ENCODE assay signal across 16 cellular contexts in genomic region chr14:72701232-72701555, GRCh38.
DNase-seq lines count a peak whose midpoint lies in the region; ATAC-seq and TF ChIP-seq lines count a peak whose summit lies in the region.
"Had no signal": no experiment of that assay in that cellular context is flagged by ENCODE, and none has a peak within 500 bp of the region (broad histone marks: within the 10 kb centered on the region; RNA-seq: fewer than 3 reads in every experiment).

No MANE protein-coding gene starts in this region.

- no peak overlapping the region for H2AFZ ChIP-seq in SK-N-SH (ENCODE audit: low read depth)

- DNase-seq in SK-N-SH: peak; percentile 37
- DNase-seq in NCI-H2171 (lab: John Stamatoyannopoulos, UW): peak; percentile 32
- DNase-seq in endodermal cell: no peak
- peak; percentile 82 for DNase-seq in retina
- no peak for DNase-seq in NCI-H2227 (lab: John Stamatoyannopoulos, UW; ENCODE audit: unreplicated experiment)
- no peak for DNase-seq in NCI-H1048 (lab: John Stamatoyannopoulos, UW)
- DNase-seq: DND-41, NCI-H1417 treated with DMSO at 0.1 percent for 48 hours, NCI-H2029, NCI-H748 treated with DMSO at 0.1 percent for 48 hours, SHP77 treated with DMSO at 0.1 percent for 48 hours had no signal

- no peaks in the 10 kb centered on the region for H3K36me3 Mint-ChIP-seq in endodermal cell (ENCODE audit: low read depth)
- H3K36me3 Mint-ChIP-seq: CD14-positive monocyte had no signal

- no peak for TF ChIP-seq CTCF in SK-N-SH (IDR thresholded peaks at IDR 0.05)
- no peak for TF ChIP-seq CTCF in endodermal cell (conservative IDR thresholded peaks at IDR 0.05)

- no peaks in the 10 kb centered on the region for H4K20me1 ChIP-seq in SK-N-SH (ENCODE audit: insufficient read depth)

- H3K4me2 ChIP-seq in SK-N-SH: no peak overlapping the region

- H3K79me2 ChIP-seq in SK-N-SH (ENCODE audit: insufficient read depth): no peaks in the 10 kb centered on the region

- no peak overlapping the region for H3K9ac ChIP-seq in SK-N-SH
- no peak overlapping the region for H3K9ac ChIP-seq in endodermal cell (ENCODE audit: extremely low read depth, low read length, poor library complexity, severe bottlenecking)

- H3K4me3 Mint-ChIP-seq in endodermal cell: no peak overlapping the region
- H3K4me3 Mint-ChIP-seq: CD14-positive monocyte had no signal

- no peaks in the 10 kb centered on the region for H3K36me3 ChIP-seq in SK-N-SH (replicated peaks in 1 of 2; ENCODE audit: control insufficient read depth in 1 of 2, insufficient read depth in 2 of 2, low read length in 1 of 2)
- no peaks in the 10 kb centered on the region for H3K36me3 ChIP-seq in endodermal cell (ENCODE audit: control insufficient read depth, insufficient read depth, low read length)

- H3K27me3 Mint-ChIP-seq in endodermal cell (ENCODE audit: insufficient read depth): no peaks in the 10 kb centered on the region

- H3K27ac ChIP-seq in SK-N-SH (ENCODE audit: low read depth in 2 of 2, low read length in 1 of 2) (peak overlapping the region in 1 of 2 experiments; percentile 22; a peak in 2 of 4 replicates), endodermal cell (ENCODE audit: low read depth, low read length) (peak overlapping the region; percentile 78)
- H3K27ac ChIP-seq: 22Rv1 had no signal

- no peak for TF ChIP-seq RAD21 in SK-N-SH (IDR thresholded peaks at IDR 0.05; ENCODE audit: low read length)

- no peak for ATAC-seq in SK-N-SH treated with all-trans-retinoic acid at 6 μM for 48 hours
- no peak for ATAC-seq in GM18873 (IDR thresholded peaks at IDR 0.05; ENCODE audit: low FRiP score, unreplicated experiment)
- ATAC-seq: HCT116 had no signal

- 58% methylated on average over 5 of the region's 7 CpGs for WGBS in SK-N-SH (ENCODE audit: low lambda C conversion rate)
- WGBS in endodermal cell (ENCODE audit: insufficient coverage in 1 of 2, insufficient read length in 1 of 2), 2 experiments: 83% methylated on average over 6 of the region's 7 CpGs; no CpG with 5 or more reads in 1 of the 2 experiments

- peaks cover 6% of the 10 kb centered on the region for H3K4me1 Mint-ChIP-seq in endodermal cell

- peaks cover 0 to 13% of the 10 kb centered on the region in 2 experiments; a peak in 1 of 4 replicates for H3K4me1 ChIP-seq in SK-N-SH (ENCODE audit: control insufficient read depth in 1 of 2, insufficient read depth in 2 of 2, low read depth in 1 of 2, low read length in 1 of 2)
- H3K4me1 ChIP-seq in endodermal cell (ENCODE audit: control insufficient read depth, insufficient read depth, low read length): no peaks in the 10 kb centered on the region

- H3K4me3 ChIP-seq in SK-N-SH (ENCODE audit: low read depth in 2 of 2, low read length in 1 of 2) (no peak overlapping the region), endodermal cell (ENCODE audit: low read length) (no peak overlapping the region)

- H3K9me3 Mint-ChIP-seq in endodermal cell: peaks cover 4% of the 10 kb centered on the region

- H3K27ac Mint-ChIP-seq in endodermal cell: no peak overlapping the region

- no peaks in the 10 kb centered on the region for H3F3A ChIP-seq in SK-N-SH (replicated peaks; ENCODE audit: insufficient read depth)

- TF ChIP-seq EP300 in SK-N-SH (IDR thresholded peaks at IDR 0.05; ENCODE audit: borderline replicate concordance in 1 of 2, low read depth in 1 of 2, low read length in 1 of 2): no peak

- CTCF ChIA-PET in SK-N-SH (lab: Yijun Ruan, JAX): no interaction called here

- H3K27me3 ChIP-seq in SK-N-SH (ENCODE audit: insufficient read depth): no peaks in the 10 kb centered on the region
- H3K27me3 ChIP-seq in endodermal cell (ENCODE audit: control insufficient read depth, insufficient read depth, low read length, poor library complexity, severe bottlenecking): no peaks in the 10 kb centered on the region

- POLR2A ChIA-PET in SK-N-SH (lab: Yijun Ruan, JAX): no interaction called here

- H3K9me2 ChIP-seq in SK-N-SH: no peaks in the 10 kb centered on the region

- no peaks in the 10 kb centered on the region for H3K9me3 ChIP-seq in SK-N-SH
- H3K9me3 ChIP-seq in endodermal cell (ENCODE audit: control insufficient read depth, low read length): no peaks in the 10 kb centered on the region

TF ChIP-seq in SK-N-SH, 30 proteins besides CTCF, POLR2A, EP300 and RAD21:
- no peak for TF ChIP-seq RCOR1 (IDR thresholded peaks at IDR 0.05; ENCODE audit: low read length)

TF ChIP-seq in SK-N-SH treated with all-trans-retinoic acid at 6 μM for 48 hours, 23 proteins besides CTCF, POLR2A, EP300 and RAD21:
- TF ChIP-seq ZNF565 (CRISPR knock-in tag; conservative IDR thresholded peaks at IDR 0.05; ENCODE audit: low read depth) (no peak), CSDC2 (CRISPR knock-in tag; IDR thresholded peaks at IDR 0.05) (no peak), ZFP3 (CRISPR knock-in tag; IDR thresholded peaks at IDR 0.05) (no peak), RARB (CRISPR knock-in tag; IDR thresholded peaks at IDR 0.05) (no peak), TCF4 (CRISPR knock-in tag; IDR thresholded peaks at IDR 0.05; ENCODE audit: borderline replicate concordance) (no peak), GLIS3 (CRISPR knock-in tag; IDR thresholded peaks at IDR 0.05) (no peak), PATZ1 (CRISPR knock-in tag; IDR thresholded peaks at IDR 0.05; ENCODE audit: borderline replicate concordance) (no peak), TOX (CRISPR knock-in tag; IDR thresholded peaks at IDR 0.05; ENCODE audit: borderline replicate concordance) (no peak), ESRRG (CRISPR knock-in tag; IDR thresholded peaks at IDR 0.05) (no peak), ZC3H10 (CRISPR knock-in tag; IDR thresholded peaks at IDR 0.05) (no peak), POU6F1 (CRISPR knock-in tag; IDR thresholded peaks at IDR 0.05; ENCODE audit: borderline replicate concordance, low read depth) (no peak), TSHZ2 (CRISPR knock-in tag; IDR thresholded peaks at IDR 0.05) (no peak)

Comparison
In these comparisons a context has a peak if more than half of its experiments do, and no peak if none do; other contexts are left out.
1. DNase-seq: peak in SK-N-SH (single experiment), NCI-H2171 (single experiment) and retina (single experiment); none in endodermal cell (single experiment), NCI-H2227 (single experiment) and NCI-H1048 (single experiment).